ENCODE assay signal across 7 cellular contexts in the genomic region with DNA sequence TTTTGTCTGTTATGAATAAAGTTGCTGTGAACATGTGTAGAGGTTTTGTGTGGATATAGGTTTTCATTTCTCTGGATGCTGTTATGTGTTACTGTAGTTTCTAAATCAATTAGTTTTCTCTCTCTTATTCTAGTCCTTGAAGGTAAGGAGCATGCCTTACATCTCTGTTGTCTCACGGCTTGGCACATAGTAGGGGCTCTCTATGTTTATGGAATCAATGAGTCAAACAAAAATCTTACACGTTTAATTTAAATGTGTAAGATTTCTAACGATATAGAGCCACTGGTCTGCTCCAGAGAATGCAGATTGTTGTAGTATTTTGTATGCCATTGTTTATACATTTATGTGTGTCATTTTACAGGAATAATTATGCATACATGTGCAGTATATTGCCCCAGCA.
"Had no signal": no experiment of that assay in that cellular context is flagged by ENCODE, and none has a peak within 500 bp of the region (broad histone marks: within the 10 kb centered on the region; RNA-seq: fewer than 3 reads in every experiment).

No MANE protein-coding gene starts in this region.

- H3K36me3 Mint-ChIP-seq: IgD-negative memory B cell had no signal

- H3K27ac ChIP-seq: HL-60, KMS-11 had no signal

- H3K9ac ChIP-seq: KMS-11 had no signal

- H3K4me3 Mint-ChIP-seq: IgD-negative memory B cell had no signal

- H3K4me1 Mint-ChIP-seq: IgD-negative memory B cell had no signal

- H3K27ac Mint-ChIP-seq: IgD-negative memory B cell had no signal

- H3K9me3 Mint-ChIP-seq: IgD-negative memory B cell had no signal

- ATAC-seq: HepG2 had no signal

- DNase-seq: IMR-90, KBM-7, KG1 had no signal

- FAIRE-seq: HepG2 had no signal

- H3K4me2 ChIP-seq: KMS-11 had no signal

- H3K27me3 Mint-ChIP-seq: IgD-negative memory B cell had no signal
